Comparison of ENCODE assay signal across 8 cellular contexts in genomic region chr11:46360878-46361277, GRCh38. TPM values are rescaled to one million over a fixed set of nuclear protein-coding genes. Genes with fewer than 3 reads are reported as not detected.
DNase-seq lines count a peak whose midpoint lies in the region; FAIRE-seq and TF ChIP-seq lines count a peak whose summit lies in the region.

No MANE protein-coding gene starts in this region.

- WGBS in transverse colon (ENCODE audit: low coverage in 1 of 2), 2 donors, result 65% methylated on average over 7 of the region's 7 CpGs; no CpG with 5 or more reads in 1 of the 2 donors

- H3K4me1 Mint-ChIP-seq in MCF 10A (ENCODE audit: insufficient read depth, unreplicated experiment), result peaks cover 29% of the 10 kb centered on the region
- peaks cover 89 to 91% of the 10 kb centered on the region in 2 donors for H3K4me1 Mint-ChIP-seq in immature natural killer cell

- no peak for TF ChIP-seq EP300 in transverse colon (IDR thresholded peaks at IDR 0.05; ENCODE audit: low read depth)

- TF ChIP-seq POLR2A in breast epithelium (IDR thresholded peaks at IDR 0.05) (no peak), transverse colon (IDR thresholded peaks at IDR 0.05) (no peak)

- no peaks in the 10 kb centered on the region for H3K9me3 ChIP-seq in breast epithelium
- no peaks in the 10 kb centered on the region for H3K9me3 ChIP-seq in SJCRH30 (replicated peaks)
- no peaks in the 10 kb centered on the region for H3K9me3 ChIP-seq in transverse colon

- in situ Hi-C loops in transverse colon (cut with MboI; ENCODE audit: low pct_ligation_motif_present in 1 of 4, low pct_unique_long_range_greater_than_20kb in 1 of 4, low sequenced_read_pairs in 3 of 4), result no loop called here

- no peak for TF ChIP-seq CTCF in breast epithelium (IDR thresholded peaks at IDR 0.05)
- TF ChIP-seq CTCF in MCF 10A (IDR thresholded peaks at IDR 0.05; ENCODE audit: unreplicated experiment), result no peak
- no peak for TF ChIP-seq CTCF in transverse colon (IDR thresholded peaks at IDR 0.05)

- BruUV-seq in MCF 10A (replicated peaks; lab: Mats Ljungman, UMichigan), result no TSS peak

- no peaks in the 10 kb centered on the region for H3K27me3 Mint-ChIP-seq in MCF 10A (ENCODE audit: insufficient read depth, unreplicated experiment)
- peaks cover 1 to 8% (median 4%) of the 10 kb centered on the region in 3 donors for H3K27me3 Mint-ChIP-seq in immature natural killer cell (ENCODE audit: low read depth in 3 of 3)

- H3K27ac ChIP-seq in breast epithelium (peak overlapping the region; percentile 90 to 98), SJCRH30 (peak overlapping the region; percentile 98), transverse colon (peak overlapping the region; percentile 67 to 80 (median 74))

- POLR2A ChIA-PET in MCF 10A (lab: Yijun Ruan, JAX), result interaction anchor here (0.6 to 1.0 kb wide), 2 partner anchors 26 to 118 kb away, joined by 3 read pairs; no protein-coding TSS in a partner anchor

- H3K4me1 ChIP-seq in breast epithelium (peaks cover 19 to 29% of the 10 kb centered on the region in 2 donors), SJCRH30 (peaks cover 39% of the 10 kb centered on the region), transverse colon (peaks cover 17 to 46% (median 25%) of the 10 kb centered on the region in 4 donors)

- FAIRE-seq in urothelium cell line (lab: Jason Lieb, UNC), result no peak

- DNase-seq in breast epithelium (ENCODE audit: low spot score in 2 of 2) (no peak), MCF 10A (ENCODE audit: unreplicated experiment) (no peak), SJCRH30 (no peak), immature natural killer cell (no peak), transverse colon (no peak), H7 (no peak), urothelium cell line (ENCODE audit: low spot score) (no peak), C1 segment of cervical spinal cord (lab: John Stamatoyannopoulos, UW) (no peak)

- CTCF ChIA-PET in MCF 10A (lab: Yijun Ruan, JAX), result interaction anchor here (0.5 to 3.1 kb wide), 5 partner anchors 9 to 430 kb away, joined by 3 to 23 read pairs (median 3); no protein-coding TSS in a partner anchor

- H3K27me3 ChIP-seq in breast epithelium, result no peaks in the 10 kb centered on the region
- no peaks in the 10 kb centered on the region for H3K27me3 ChIP-seq in SJCRH30
- no peaks in the 10 kb centered on the region for H3K27me3 ChIP-seq in transverse colon
- no peaks in the 10 kb centered on the region for H3K27me3 ChIP-seq in H7 (ENCODE audit: control insufficient read depth, insufficient read depth, low read length)

- H3K27ac Mint-ChIP-seq in MCF 10A (ENCODE audit: low read depth, unreplicated experiment), result no peak overlapping the region
- peak overlapping the region; percentile 85 to 95 (median 92) for H3K27ac Mint-ChIP-seq in immature natural killer cell

- intact Hi-C loops in breast epithelium (cut with DNase I; ENCODE audit: low total_unique reads) (no loop called here), MCF 10A (cut with micrococcal nuclease) (no loop called here), transverse colon (cut with DNase I; ENCODE audit: low total_unique reads) (no loop called here)

- peak overlapping the region; percentile 30 to 61 (median 30) for H3K4me3 ChIP-seq in breast epithelium
- peak overlapping the region; percentile 44 for H3K4me3 ChIP-seq in SJCRH30
- H3K4me3 ChIP-seq in transverse colon, result peak overlapping the region in 2 of 4 donors; percentile 24 to 40
- no peak overlapping the region for H3K4me3 ChIP-seq in H7 (ENCODE audit: insufficient read depth, low read depth, low read length)

- no peaks in the 10 kb centered on the region for H3K9me3 Mint-ChIP-seq in MCF 10A (ENCODE audit: unreplicated experiment)
- H3K9me3 Mint-ChIP-seq in immature natural killer cell, result no peaks in the 10 kb centered on the region

- H3K36me3 ChIP-seq in breast epithelium (no peaks in the 10 kb centered on the region), SJCRH30 (no peaks in the 10 kb centered on the region), transverse colon (no peaks in the 10 kb centered on the region), H7 (replicated peaks; ENCODE audit: control insufficient read depth, insufficient read depth, low read length) (no peaks in the 10 kb centered on the region; the same call in none of the 2 replicates)

- H3K4me3 Mint-ChIP-seq in MCF 10A (ENCODE audit: unreplicated experiment) (no peak overlapping the region), immature natural killer cell (peak overlapping the region; percentile 83 to 94 (median 85))

- H3K36me3 Mint-ChIP-seq in MCF 10A (ENCODE audit: insufficient read depth, unreplicated experiment), result no peaks in the 10 kb centered on the region
- H3K36me3 Mint-ChIP-seq in immature natural killer cell, result no peaks in the 10 kb centered on the region

RNA-seq across cellular contexts. Expression of gene DGKZ, which starts 13.6 kb away (rescaled TPM):
- total RNA-seq in breast epithelium, result 10 to 100 TPM; 42.3 to 46.5 (median 46.2) TPM
- total RNA-seq in MCF 10A (2022), result 52.8 and 57.9 TPM in 2 replicates
- total RNA-seq in SJCRH30 (2014; rRNA removed; shearing (Covaris generic)), result 34.2 and 42.1 TPM in 2 replicates
- polyA plus RNA-seq in immature natural killer cell, result 100 to 1,000 TPM in 1 of 3 donors, 10 to 100 TPM in 2; 40.7 to 120 (median 63.6) TPM
- 100 to 1,000 TPM in 1 of 4 donors, 10 to 100 TPM in 3; 56.4 to 105 (median 67.7) TPM for total RNA-seq in transverse colon
- 80.8 and 109 TPM in 2 replicates for total RNA-seq in H7 (2014; rRNA removed; shearing (Covaris generic))

RNA-seq across cellular contexts. Expression of gene MDK, which starts 20.6 kb away (rescaled TPM):
- total RNA-seq in breast epithelium (100 to 1,000 TPM in 1 of 3 donors, 10 to 100 TPM in 2; 20.5 to 115 (median 54.7) TPM), MCF 10A (2022) (0.49 and 1.8 TPM in 2 replicates), transverse colon (100 to 1,000 TPM in 3 of 4 donors, 10 to 100 TPM in 1; 34.4 to 309 (median 180) TPM)
- 122 and 142 TPM in 2 replicates for total RNA-seq in SJCRH30 (2014; rRNA removed; shearing (Covaris generic))
- polyA plus RNA-seq in immature natural killer cell, result under 1 TPM in 1 of 3 donors, not detected in 2; 0.44 TPM
- 672 and 771 TPM in 2 replicates for total RNA-seq in H7 (2014; rRNA removed; shearing (Covaris generic))

RNA-seq across cellular contexts. Expression of gene CHRM4, which starts 30.7 kb away (rescaled TPM):
- total RNA-seq in breast epithelium (1 to 10 TPM in 1 of 3 donors, under 1 TPM in 1, not detected in 1; 0.66 to 1.1 TPM), MCF 10A (2022) (not detected in 2 replicates), transverse colon (1 to 10 TPM in 1 of 4 donors, under 1 TPM in 1, not detected in 2; 0.82 to 3.3 TPM)
- 0.81 and 0.97 TPM in 2 replicates for total RNA-seq in SJCRH30 (2014; rRNA removed; shearing (Covaris generic))
- under 1 TPM in 2 of 3 donors, not detected in 1; 0.31 to 0.51 TPM for polyA plus RNA-seq in immature natural killer cell
- total RNA-seq in H7 (2014; rRNA removed; shearing (Covaris generic)), result 0.14 TPM in 1 of 2 replicates, not detected in the other
